In genomic region chr7:47654672-47655340, GRCh38 we compare ENCODE assay signal across 1 cellular context.
TF ChIP-seq lines count a peak whose summit lies in the region.

No MANE protein-coding gene starts in this region.

TF ChIP-seq in IMR-90, 13 proteins besides CTCF, POLR2A, EP300 and RAD21 (continued from another document):
- TF ChIP-seq, protein P1, sequence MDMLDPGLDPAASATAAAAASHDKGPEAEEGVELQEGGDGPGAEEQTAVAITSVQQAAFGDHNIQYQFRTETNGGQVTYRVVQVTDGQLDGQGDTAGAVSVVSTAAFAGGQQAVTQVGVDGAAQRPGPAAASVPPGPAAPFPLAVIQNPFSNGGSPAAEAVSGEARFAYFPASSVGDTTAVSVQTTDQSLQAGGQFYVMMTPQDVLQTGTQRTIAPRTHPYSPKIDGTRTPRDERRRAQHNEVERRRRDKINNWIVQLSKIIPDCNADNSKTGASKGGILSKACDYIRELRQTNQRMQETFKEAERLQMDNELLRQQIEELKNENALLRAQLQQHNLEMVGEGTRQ (IDR thresholded peaks at IDR 0.05; ENCODE audit: low read depth, low read length): no peak
- TF ChIP-seq CHD1 (IDR thresholded peaks at IDR 0.05; ENCODE audit: low read depth, low read length) (no peak), BHLHE40 (IDR thresholded peaks at IDR 0.05; ENCODE audit: low read depth, low read length) (no peak), FOS (IDR thresholded peaks at IDR 0.05; ENCODE audit: low read depth, low read length) (no peak)
TF ChIP-seq in IMR-90: peak in this region for 0.
